11 cellular contexts compared by ENCODE assay signal in genomic region chr6:36692861-36693702, GRCh38. TPM values are rescaled to one million over a fixed set of nuclear protein-coding genes. Genes with fewer than 3 reads are reported as not detected.
DNase-seq lines count a peak whose midpoint lies in the region; ATAC-seq and TF ChIP-seq lines count a peak whose summit lies in the region.
"Had no signal": no experiment of that assay in that cellular context is flagged by ENCODE, and none has a peak within 500 bp of the region (broad histone marks: within the 10 kb centered on the region; RNA-seq: fewer than 3 reads in every experiment).

No MANE protein-coding gene starts in this region.

- TF ChIP-seq POLR2A in heart left ventricle (IDR thresholded peaks at IDR 0.05) (no peak), sigmoid colon (IDR thresholded peaks at IDR 0.05) (no peak)

- H3K4me3 ChIP-seq in heart left ventricle (peak overlapping the region in 3 of 12 donors; percentile 1 to 13 (median 7)), sigmoid colon (no peak overlapping the region)
- H3K4me3 ChIP-seq: colonic mucosa, tibial artery had no signal

- CTCF ChIA-PET in RWPE1 (lab: Yijun Ruan, JAX) = interaction anchor here (2.1 kb wide), 1 partner anchor 31 kb away, joined by 9 read pairs; no protein-coding TSS in a partner anchor

- H3K27ac ChIP-seq in RWPE1 (peak overlapping the region; percentile 95), heart left ventricle (peak overlapping the region in 5 of 12 donors; percentile 1 to 55 (median 50)), sigmoid colon (no peak overlapping the region)
- H3K27ac ChIP-seq: colonic mucosa had no signal

- intact Hi-C loops in heart left ventricle (cut with DNase I) = loop anchor here in 1 of 10 donors (10.0 kb wide), 1 partner anchor 278 kb away; no protein-coding TSS in a partner anchor
- intact Hi-C loops in sigmoid colon (cut with DNase I) = no loop called here

- DNase-seq in EH (ENCODE audit: low read depth) (peak; percentile 10), RWPE1 (ENCODE audit: low spot score) (no peak), heart left ventricle (peak in 2 of 5 donors; percentile 55 to 79), sigmoid colon (peak; percentile 71), MV-4-11 (lab: John Stamatoyannopoulos, UW) (no peak), NCI-H345 treated with DMSO at 0.1 percent for 48 hours (lab: John Stamatoyannopoulos, UW; ENCODE audit: unreplicated experiment) (no peak), NCI-H226 (no peak), LoVo (ENCODE audit: low spot score) (no peak)
- DNase-seq: colonic mucosa, NCI-H1694 had no signal

- H3K36me3 ChIP-seq in heart left ventricle = no peaks in the 10 kb centered on the region
- no peaks in the 10 kb centered on the region for H3K36me3 ChIP-seq in sigmoid colon
- H3K36me3 ChIP-seq: colonic mucosa had no signal

- 38 to 50% (median 42%) methylated on average over 27 of the region's 27 CpGs for WGBS in heart left ventricle, 4 donors
- 64 to 82% methylated on average over 27 of the region's 27 CpGs for WGBS in sigmoid colon, 2 donors

- no peaks in the 10 kb centered on the region for H3K27me3 ChIP-seq in heart left ventricle
- H3K27me3 ChIP-seq in sigmoid colon = no peaks in the 10 kb centered on the region
- H3K27me3 ChIP-seq: colonic mucosa, tibial artery had no signal

- TF ChIP-seq CTCF in RWPE1 (conservative IDR thresholded peaks at IDR 0.05; ENCODE audit: low read depth) = no peak
- TF ChIP-seq CTCF in heart left ventricle (IDR thresholded peaks at IDR 0.05) = no peak
- no peak for TF ChIP-seq CTCF in sigmoid colon (IDR thresholded peaks at IDR 0.05)

- H3K4me1 ChIP-seq in heart left ventricle (peaks cover 0 to 23% (median 12%) of the 10 kb centered on the region in 12 donors), sigmoid colon (peaks cover 0 to 8% (median 2%) of the 10 kb centered on the region in 4 donors)
- H3K4me1 ChIP-seq: colonic mucosa had no signal

- no peaks in the 10 kb centered on the region for H3K9me3 ChIP-seq in heart left ventricle
- no peaks in the 10 kb centered on the region for H3K9me3 ChIP-seq in sigmoid colon
- H3K9me3 ChIP-seq: colonic mucosa, tibial artery had no signal

- POLR2A ChIA-PET in RWPE1 (lab: Yijun Ruan, JAX; ENCODE audit: low non-redundant PET) = interaction anchor here (0.8 kb wide), 1 partner anchor 15 kb away, joined by 3 read pairs; no protein-coding TSS in a partner anchor

- peak; percentile 75 to 80 (median 78) for ATAC-seq in heart left ventricle

- TF ChIP-seq EP300 in sigmoid colon (IDR thresholded peaks at IDR 0.05) = no peak

RNA-seq across cellular contexts. Expression of gene RAB44, which starts 4.5 kb away (rescaled TPM):
- total RNA-seq in heart left ventricle = under 1 TPM in 5 of 9 donors, not detected in 4; 0.06 to 0.32 (median 0.09) TPM
- polyA plus RNA-seq in heart left ventricle = under 1 TPM in 1 of 2 donors, not detected in 1; 0.04 TPM
- under 1 TPM in 1 of 4 donors, not detected in 3; 0.71 TPM for total RNA-seq in sigmoid colon
- polyA plus RNA-seq in sigmoid colon = under 1 TPM; under 0.01 to 0.23 (median 0.10) TPM

RNA-seq across cellular contexts. Expression of gene CDKN1A, which starts 14.6 kb away (rescaled TPM):
- 100 to 1,000 TPM in 4 of 9 donors, 10 to 100 TPM in 5; 27.5 to 164 (median 99.8) TPM for total RNA-seq in heart left ventricle
- 100 to 1,000 TPM in 1 of 2 donors, 10 to 100 TPM in 1; 36.2 to 658 TPM for polyA plus RNA-seq in heart left ventricle
- 100 to 1,000 TPM in 1 of 4 donors, 10 to 100 TPM in 3; 35.7 to 390 (median 49.7) TPM for total RNA-seq in sigmoid colon
- polyA plus RNA-seq in sigmoid colon = 100 to 1,000 TPM; 255 to 429 (median 404) TPM

Comparison
In these comparisons a context has a peak if more than half of its experiments do, and no peak if none do; other contexts are left out.
1. DNase-seq: peak in EH (single experiment) and sigmoid colon (single experiment); none in RWPE1 (single experiment), MV-4-11 (single experiment), NCI-H345 treated with DMSO at 0.1 percent for 48 hours (single experiment), NCI-H226 (single experiment) and LoVo (single experiment).